Comparison of ENCODE assay signal across 21 cellular contexts in genomic region chr22:30867746-30868662, GRCh38.
DNase-seq lines count a peak whose midpoint lies in the region; ATAC-seq, FAIRE-seq and TF ChIP-seq lines count a peak whose summit lies in the region.
"Had no signal": no experiment of that assay in that cellular context is flagged by ENCODE, and none has a peak within 500 bp of the region (broad histone marks: within the 10 kb centered on the region; RNA-seq: fewer than 3 reads in every experiment).

No MANE protein-coding gene starts in this region.

- H3K4me3 Mint-ChIP-seq in Calu3 (ENCODE audit: low read depth, unreplicated experiment): no peak overlapping the region
- H3K4me3 Mint-ChIP-seq: activated CD8-positive, alpha-beta T cell treated with anti-CD3 and anti-CD28 coated beads for 36 hours; activated naive CD4-positive, alpha-beta T cell treated with anti-CD3 and anti-CD28 coated beads, Interleukin-2, amount 50 U/mL, for 24 hours; activated T-cell treated with anti-CD3 and anti-CD28 coated beads, Interleukin-2, amount 50 U/mL, for 24 hours; nephron; stimulated activated memory B cell treated with anti-CD40 and anti-IgM and Interleukin-4, amounts not matched to agents 10 μg/mL and 1 μg/mL and 100 μg/mL, for 72 hours had no signal

- H3K4me1 ChIP-seq in left lung (no peaks in the 10 kb centered on the region), skeletal muscle satellite cell (ENCODE audit: control insufficient read depth, insufficient read depth, low read length) (peaks cover 24% of the 10 kb centered on the region), MM.1S (ENCODE audit: low read length) (no peaks in the 10 kb centered on the region)
- H3K4me1 ChIP-seq: BE2C, body of pancreas, colonic mucosa, SJSA1 had no signal

- H3K9me2 ChIP-seq in MM.1S (replicated peaks; ENCODE audit: insufficient read depth, low read length): no peaks in the 10 kb centered on the region

- H3K27me3 Mint-ChIP-seq in Calu3 (ENCODE audit: unreplicated experiment): no peaks in the 10 kb centered on the region
- H3K27me3 Mint-ChIP-seq: activated CD8-positive, alpha-beta T cell treated with anti-CD3 and anti-CD28 coated beads for 36 hours; activated naive CD4-positive, alpha-beta T cell treated with anti-CD3 and anti-CD28 coated beads, Interleukin-2, amount 50 U/mL, for 24 hours; activated T-cell treated with anti-CD3 and anti-CD28 coated beads, Interleukin-2, amount 50 U/mL, for 24 hours; stimulated activated memory B cell treated with anti-CD40 and anti-IgM and Interleukin-4, amounts not matched to agents 10 μg/mL and 1 μg/mL and 100 μg/mL, for 72 hours had no signal

- no peak for FAIRE-seq in GM12891 (lab: Jason Lieb, UNC)

- H2AFZ ChIP-seq in MM.1S (ENCODE audit: low read length): no peak overlapping the region
- H2AFZ ChIP-seq: GM23248 had no signal

- no peak for ATAC-seq in left lung
- ATAC-seq: activated CD8-positive, alpha-beta T cell treated with anti-CD3 and anti-CD28 coated beads for 36 hours; body of pancreas; PC-3; stimulated activated memory B cell treated with anti-CD40 and anti-IgM and Interleukin-4, amounts not matched to agents 10 μg/mL and 1 μg/mL and 100 μg/mL, for 72 hours had no signal

- H3K36me3 ChIP-seq in left lung (no peaks in the 10 kb centered on the region), skeletal muscle satellite cell (ENCODE audit: insufficient read depth, low read length) (no peaks in the 10 kb centered on the region), MM.1S (replicated peaks; ENCODE audit: insufficient read depth, low read length) (no peaks in the 10 kb centered on the region)
- H3K36me3 ChIP-seq: BE2C, colonic mucosa, SJSA1 had no signal

- no peaks in the 10 kb centered on the region; the same call in 1 of the 2 replicates for H4K20me1 ChIP-seq in MM.1S (ENCODE audit: insufficient read depth, low read length)

- DNase-seq in GM12891 (ENCODE audit: insufficient read length, low spot score) (peak; percentile 8), HuH-7.5 (ENCODE audit: low spot score) (peak; percentile 4), left lung (peak; percentile 19 to 51), MM.1S (no peak), germinal center (ENCODE audit: low spot score) (no peak), Calu3 (no peak)
- DNase-seq: activated CD4-positive, CD25-positive, alpha-beta regulatory T cell; activated CD8-positive, alpha-beta T cell treated with anti-CD3 and anti-CD28 coated beads for 36 hours; activated T-cell treated with anti-CD3 and anti-CD28 coated beads, Interleukin-2, amount 50 U/mL, for 24 hours; BE2C; colonic mucosa; mesendoderm; PC-3; stimulated activated CD4-positive, alpha-beta T cell treated with anti-CD3 and anti-CD28 coated beads, Interleukin-15, amount 100 ng/mL, for 24 hours had no signal

- no peak overlapping the region for H3K27ac Mint-ChIP-seq in Calu3 (ENCODE audit: unreplicated experiment)
- H3K27ac Mint-ChIP-seq: activated CD8-positive, alpha-beta T cell treated with anti-CD3 and anti-CD28 coated beads for 36 hours; activated naive CD4-positive, alpha-beta T cell treated with anti-CD3 and anti-CD28 coated beads, Interleukin-2, amount 50 U/mL, for 24 hours; activated T-cell treated with anti-CD3 and anti-CD28 coated beads, Interleukin-2, amount 50 U/mL, for 24 hours; nephron; stimulated activated memory B cell treated with anti-CD40 and anti-IgM and Interleukin-4, amounts not matched to agents 10 μg/mL and 1 μg/mL and 100 μg/mL, for 72 hours had no signal

- H3F3A ChIP-seq in MM.1S (ENCODE audit: insufficient read depth, low read length): no peaks in the 10 kb centered on the region

- H3K9me3 ChIP-seq in left lung (no peaks in the 10 kb centered on the region), skeletal muscle satellite cell (replicated peaks; ENCODE audit: low read length) (no peaks in the 10 kb centered on the region), MM.1S (replicated peaks; ENCODE audit: insufficient read depth, low read length) (no peaks in the 10 kb centered on the region)
- H3K9me3 ChIP-seq: BE2C, body of pancreas, colonic mucosa, SJSA1 had no signal

- no peak overlapping the region for H3K4me3 ChIP-seq in left lung
- H3K4me3 ChIP-seq in skeletal muscle satellite cell (ENCODE audit: low read length): no peak overlapping the region
- H3K4me3 ChIP-seq in MM.1S (ENCODE audit: low read length): no peak overlapping the region
- H3K4me3 ChIP-seq: body of pancreas, colonic mucosa, GM23248, SJSA1 had no signal

- intact Hi-C loops in left lung (cut with DNase I): no loop called here
- intact Hi-C loops in Calu3 (cut with micrococcal nuclease; ENCODE audit: unreplicated experiment): no loop called here

- TF ChIP-seq POLR2A in GM12891 (IDR thresholded peaks at IDR 0.05; ENCODE audit: low read depth, low read length): no peak

- H3K27me3 ChIP-seq in left lung: no peaks in the 10 kb centered on the region
- H3K27me3 ChIP-seq in skeletal muscle satellite cell (ENCODE audit: control insufficient read depth, insufficient read depth, low read length): no peaks in the 10 kb centered on the region
- H3K27me3 ChIP-seq in MM.1S (replicated peaks; ENCODE audit: insufficient read depth, low read length): no peaks in the 10 kb centered on the region
- H3K27me3 ChIP-seq: BE2C, body of pancreas, colonic mucosa, SJSA1 had no signal

- no peaks in the 10 kb centered on the region for H3K9me3 Mint-ChIP-seq in Calu3 (ENCODE audit: low read depth, unreplicated experiment)
- H3K9me3 Mint-ChIP-seq: activated CD8-positive, alpha-beta T cell treated with anti-CD3 and anti-CD28 coated beads for 36 hours; activated naive CD4-positive, alpha-beta T cell treated with anti-CD3 and anti-CD28 coated beads, Interleukin-2, amount 50 U/mL, for 24 hours; activated T-cell treated with anti-CD3 and anti-CD28 coated beads, Interleukin-2, amount 50 U/mL, for 24 hours; nephron; stimulated activated memory B cell treated with anti-CD40 and anti-IgM and Interleukin-4, amounts not matched to agents 10 μg/mL and 1 μg/mL and 100 μg/mL, for 72 hours had no signal

- H3K4me1 Mint-ChIP-seq in Calu3 (ENCODE audit: low read depth, unreplicated experiment): no peaks in the 10 kb centered on the region
- H3K4me1 Mint-ChIP-seq: activated naive CD4-positive, alpha-beta T cell treated with anti-CD3 and anti-CD28 coated beads, Interleukin-2, amount 50 U/mL, for 24 hours; stimulated activated memory B cell treated with anti-CD40 and anti-IgM and Interleukin-4, amounts not matched to agents 10 μg/mL and 1 μg/mL and 100 μg/mL, for 72 hours had no signal

- no peaks in the 10 kb centered on the region for H3K79me2 ChIP-seq in MM.1S (ENCODE audit: low read length)

- no TSS peak for BruUV-seq in Calu3 (replicated peaks; lab: Mats Ljungman, UMichigan)

- H3K4me2 ChIP-seq in skeletal muscle satellite cell (ENCODE audit: low read length): no peak overlapping the region
- H3K4me2 ChIP-seq in MM.1S (ENCODE audit: low read depth, low read length): no peak overlapping the region

- H3K9ac ChIP-seq in skeletal muscle satellite cell (ENCODE audit: low read depth, low read length) (peak overlapping the region; percentile 71), MM.1S (ENCODE audit: low read length) (no peak overlapping the region)
- H3K9ac ChIP-seq: GM23248 had no signal

- H3K36me3 Mint-ChIP-seq in Calu3 (ENCODE audit: insufficient read depth, unreplicated experiment): no peaks in the 10 kb centered on the region
- H3K36me3 Mint-ChIP-seq: activated naive CD4-positive, alpha-beta T cell treated with anti-CD3 and anti-CD28 coated beads, Interleukin-2, amount 50 U/mL, for 24 hours; stimulated activated memory B cell treated with anti-CD40 and anti-IgM and Interleukin-4, amounts not matched to agents 10 μg/mL and 1 μg/mL and 100 μg/mL, for 72 hours had no signal

- H3K27ac ChIP-seq in left lung (no peak overlapping the region), MM.1S (ENCODE audit: low read length) (no peak overlapping the region)
- H3K27ac ChIP-seq: body of pancreas, colonic mucosa, GM23248, SJSA1 had no signal

- TF ChIP-seq CTCF in left lung (IDR thresholded peaks at IDR 0.05) (no peak), MM.1S (IDR thresholded peaks at IDR 0.05; ENCODE audit: low read length) (no peak), Calu3 (IDR thresholded peaks at IDR 0.05; ENCODE audit: unreplicated experiment) (no peak)

- CTCF ChIA-PET in Calu3 (lab: Charles Lee): interaction anchor here (0.5 kb wide), 1 partner anchor 201 kb away, joined by 4 read pairs; no protein-coding TSS in a partner anchor

TF ChIP-seq in GM12891, 5 proteins besides CTCF, POLR2A, EP300 and RAD21:
- TF ChIP-seq SPI1 (IDR thresholded peaks at IDR 0.05; ENCODE audit: low read depth, low read length) (no peak), POLR2AphosphoS5 (IDR thresholded peaks at IDR 0.05; ENCODE audit: low read depth, low read length) (no peak), PAX5 (IDR thresholded peaks at IDR 0.05; ENCODE audit: insufficient read depth, low read length, severe bottlenecking) (no peak), POU2F2 (IDR thresholded peaks at IDR 0.05; ENCODE audit: low read depth, low read length) (no peak), TAF1 (IDR thresholded peaks at IDR 0.05; ENCODE audit: low read depth, low read length) (no peak)

Comparison
In these comparisons a context has a peak if more than half of its experiments do, and no peak if none do; other contexts are left out.
1. DNase-seq: peak in GM12891 (single experiment), HuH-7.5 (single experiment) and left lung (2 of 2); none in MM.1S (single experiment), germinal center (single experiment) and Calu3 (single experiment).